In the genomic region with DNA sequence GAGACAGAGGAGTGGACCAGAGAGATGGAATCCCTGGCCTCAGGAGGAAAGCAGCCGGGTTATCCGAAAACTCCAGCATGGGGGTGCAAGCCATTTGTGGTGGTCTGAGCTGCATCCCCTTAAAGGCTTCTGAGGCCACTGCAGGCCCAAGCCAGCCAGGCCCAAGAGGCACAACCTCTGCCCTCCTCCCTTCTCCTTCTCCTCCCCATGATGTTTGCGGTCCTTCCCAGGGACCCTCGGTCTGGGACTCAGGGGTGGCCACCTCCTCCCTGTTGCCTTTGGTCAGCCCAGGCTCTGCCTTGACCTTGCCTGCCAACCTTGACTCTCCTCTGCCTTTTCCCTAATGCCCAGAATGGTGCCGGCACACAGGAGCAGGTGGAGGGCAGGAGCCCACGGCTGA, we compare ENCODE assay signal across 25 cellular contexts.
"Had no signal": no experiment of that assay in that cellular context is flagged by ENCODE, and none has a peak within 500 bp of the region (broad histone marks: within the 10 kb centered on the region; RNA-seq: fewer than 3 reads in every experiment).

No MANE protein-coding gene starts in this region.

- H3K4me1 ChIP-seq: foreskin keratinocyte, parathyroid adenoma had no signal

- H3K4me1 Mint-ChIP-seq: activated CD4-positive, alpha-beta T cell treated with anti-CD3 and anti-CD28 coated beads, Interleukin-2, amount 10 ng/mL, durations not matched to agents 24 days and 14 days had no signal

- H3K27ac Mint-ChIP-seq: activated CD4-positive, alpha-beta T cell treated with anti-CD3 and anti-CD28 coated beads, Interleukin-2, amount 10 ng/mL, durations not matched to agents 24 days and 14 days; activated naive CD8-positive, alpha-beta T cell treated with anti-CD3 and anti-CD28 coated beads, Interleukin-2, amount 50 U/mL, for 24 hours; activated T-helper 1 cell treated with anti-CD3 and anti-CD28 coated beads, Interleukin-12 subunit alpha, Interleukin-12 subunit beta, Interleukin-2, Interleukin-4 antibody, amounts not matched to agents 30 ng/mL and 10 ng/mL and 1 ng/mL, durations not matched to agents 14 hours and 24 hours and 36 hours; mesothelial cell of epicardium had no signal

- FAIRE-seq: colon, endothelial cell of umbilical vein, small intestine, TTC549, urothelium cell line had no signal

- DNase-seq: activated CD4-positive, alpha-beta T cell treated with anti-CD3 and anti-CD28 coated beads, Interleukin-2, amount 10 ng/mL, durations not matched to agents 24 days and 14 days; activated CD4-positive, CD25-positive, alpha-beta regulatory T cell; activated CD8-positive, alpha-beta memory T cell treated with anti-CD3 and anti-CD28 coated beads, Interleukin-2, amount 50 U/mL, for 48 hours; activated naive CD4-positive, alpha-beta T cell; activated naive CD8-positive, alpha-beta T cell treated with anti-CD3 and anti-CD28 coated beads, Interleukin-2, amount 50 U/mL, for 24 hours; aorta; caudate nucleus; effector CD4-positive, alpha-beta T cell; foreskin keratinocyte; head of caudate nucleus; immature natural killer cell; lower lobe of right lung; small intestine; stimulated activated CD4-positive, alpha-beta T cell treated with anti-CD3 and anti-CD28 coated beads, Interleukin-4, amount 100 ng/mL, for 24 hours; stimulated activated naive CD4-positive, alpha-beta T cell treated with Interleukin-2 at 50 U/mL for 16 hours; SW 1271 had no signal

- ATAC-seq: activated naive CD8-positive, alpha-beta T cell treated with anti-CD3 and anti-CD28 coated beads, Interleukin-2, amount 50 U/mL, for 24 hours; foreskin keratinocyte; lower lobe of right lung had no signal

- H3K27me3 ChIP-seq: foreskin keratinocyte, right atrium auricular region, suprapubic skin had no signal

- H3K4me3 Mint-ChIP-seq: activated CD4-positive, alpha-beta T cell treated with anti-CD3 and anti-CD28 coated beads, Interleukin-2, amount 10 ng/mL, durations not matched to agents 24 days and 14 days; activated naive CD8-positive, alpha-beta T cell treated with anti-CD3 and anti-CD28 coated beads, Interleukin-2, amount 50 U/mL, for 24 hours; activated T-helper 1 cell treated with anti-CD3 and anti-CD28 coated beads, Interleukin-12 subunit alpha, Interleukin-12 subunit beta, Interleukin-2, Interleukin-4 antibody, amounts not matched to agents 30 ng/mL and 10 ng/mL and 1 ng/mL, durations not matched to agents 14 hours and 24 hours and 36 hours; immature natural killer cell; mesothelial cell of epicardium had no signal

- H3K9me3 ChIP-seq: lower lobe of right lung, right atrium auricular region, suprapubic skin had no signal

- H3K36me3 Mint-ChIP-seq: immature natural killer cell, mesothelial cell of epicardium had no signal

- H3K9me3 Mint-ChIP-seq: activated CD4-positive, alpha-beta T cell treated with anti-CD3 and anti-CD28 coated beads, Interleukin-2, amount 10 ng/mL, durations not matched to agents 24 days and 14 days; activated naive CD8-positive, alpha-beta T cell treated with anti-CD3 and anti-CD28 coated beads, Interleukin-2, amount 50 U/mL, for 24 hours; activated T-helper 1 cell treated with anti-CD3 and anti-CD28 coated beads, Interleukin-12 subunit alpha, Interleukin-12 subunit beta, Interleukin-2, Interleukin-4 antibody, amounts not matched to agents 30 ng/mL and 10 ng/mL and 1 ng/mL, durations not matched to agents 14 hours and 24 hours and 36 hours; immature natural killer cell; mesothelial cell of epicardium had no signal

- H3K36me3 ChIP-seq: lower lobe of right lung, right atrium auricular region had no signal

- H3K27ac ChIP-seq: foreskin keratinocyte, lower lobe of right lung, parathyroid adenoma, right atrium auricular region, suprapubic skin had no signal

- H3K4me3 ChIP-seq: lower lobe of right lung, right atrium auricular region, suprapubic skin had no signal
